8 cellular contexts compared by ENCODE assay signal in the genomic region with DNA sequence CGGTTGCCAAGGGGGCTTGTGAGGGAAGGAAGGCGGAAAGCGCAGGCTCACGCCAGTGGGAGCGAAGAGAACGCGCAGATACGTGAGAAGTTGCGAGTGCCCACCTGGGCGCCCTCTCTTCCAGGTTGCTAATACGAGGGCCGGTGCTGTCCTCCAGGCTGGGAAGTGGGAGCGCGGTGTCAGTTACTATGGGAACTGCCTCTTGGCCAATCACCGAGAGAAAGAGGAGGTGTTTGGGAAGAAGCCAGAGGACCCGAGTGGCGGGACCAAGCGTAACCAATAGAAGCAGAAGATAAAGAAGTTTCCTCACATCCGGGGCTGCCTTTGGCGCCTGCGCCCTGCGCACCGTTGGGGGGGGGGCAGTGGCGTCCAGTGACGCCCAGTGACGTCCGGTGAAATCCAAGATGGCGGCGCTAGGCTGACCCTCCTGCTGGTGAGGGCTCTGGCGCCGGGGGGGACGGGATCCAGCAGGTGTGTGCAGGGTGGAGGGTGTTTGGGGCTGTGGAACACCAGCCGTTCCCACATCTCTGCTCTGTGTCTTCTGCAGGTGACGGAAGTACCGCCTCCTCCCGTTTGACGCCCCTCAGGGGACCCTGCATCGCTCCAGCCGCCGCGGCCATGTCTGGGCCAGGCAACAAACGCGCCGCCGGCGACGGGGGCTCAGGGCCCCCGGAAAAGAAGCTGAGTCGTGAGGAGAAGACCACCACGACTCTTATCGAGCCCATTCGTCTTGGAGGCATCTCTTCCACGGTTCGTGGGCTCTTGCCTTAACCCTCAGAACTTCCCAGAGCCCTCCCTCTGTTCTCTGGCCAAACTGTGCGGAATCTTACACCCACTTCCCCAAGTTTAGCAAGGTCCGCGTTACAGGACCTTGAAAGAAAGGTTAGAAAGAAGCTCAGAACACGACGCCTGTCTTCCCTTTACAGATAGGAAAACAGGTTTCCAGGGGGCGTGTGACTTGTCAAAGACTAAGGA. TPM values are rescaled to one million over a fixed set of nuclear protein-coding genes. Genes with fewer than 3 reads are reported as not detected.
DNase-seq lines count a peak whose midpoint lies in the region; TF ChIP-seq lines count a peak whose summit lies in the region.

A gene (minus strand): TSS at position 135 of the 975 bp plus-strand sequence. CDS start 314 bp downstream, outside the sequence.
A gene (plus strand): TSS at position 395 of the 975 bp plus-strand sequence. CDS start 224 bp downstream, at position 619.

- H3K36me3 ChIP-seq in HAP-1 (replicated peaks) = peaks cover 60% of the 10 kb centered on the region
- peaks cover 53% of the 10 kb centered on the region for H3K36me3 ChIP-seq in MG63

- in situ Hi-C loops in G401 (cut with HindIII; ENCODE audit: low sequenced_read_pairs) (no loop called here), HAP-1 (cut with MboI; ENCODE audit: low sequenced_read_pairs) (no loop called here)

- DNase-seq in G401 (ENCODE audit: low spot score) = peak; percentile 99
- DNase-seq in HAP-1 (ENCODE audit: low spot score in 2 of 2) = peak; percentile 96 to 99
- peak; percentile 97 for DNase-seq in MG63
- peak; percentile 99 for DNase-seq in SHP77 (lab: John Stamatoyannopoulos, UW)
- DNase-seq in activated gamma-delta T cell (lab: John Stamatoyannopoulos, UW) = peak; percentile 85
- peak; percentile 99 for DNase-seq in fibroblast of villous mesenchyme (ENCODE audit: low read depth)
- DNase-seq in nephron progenitor cell = peak; percentile 98

- peak within 1 kb of the TSS; percentile 99 for H3K27ac Mint-ChIP-seq in nephron progenitor cell
- H3K27ac Mint-ChIP-seq in stimulated activated naive CD8-positive, alpha-beta T cell treated with anti-CD3 and anti-CD28 coated beads, Interleukin-15, Interleukin-2, amounts not matched to agents 100 ng/mL and 50 ng/mL, for 24 hours = peak within 1 kb of the TSS; percentile 90

- no peaks in the 10 kb centered on the region for H3K27me3 ChIP-seq in HAP-1 (ENCODE audit: low read depth)
- no peaks in the 10 kb centered on the region for H3K27me3 ChIP-seq in MG63

- TF ChIP-seq CTCF in fibroblast of villous mesenchyme (IDR thresholded peaks at IDR 0.05; ENCODE audit: insufficient read depth, low read depth, low read length) (no peak), nephron progenitor cell (IDR thresholded peaks at IDR 0.05) (no peak)

- no peaks in the 10 kb centered on the region for H3K9me3 Mint-ChIP-seq in nephron progenitor cell
- no peaks in the 10 kb centered on the region for H3K9me3 Mint-ChIP-seq in stimulated activated naive CD8-positive, alpha-beta T cell treated with anti-CD3 and anti-CD28 coated beads, Interleukin-15, Interleukin-2, amounts not matched to agents 100 ng/mL and 50 ng/mL, for 24 hours

- H3K4me3 ChIP-seq in HAP-1 (peak within 1 kb of the TSS; percentile 96), MG63 (peak within 1 kb of the TSS; percentile 80), fibroblast of villous mesenchyme (ENCODE audit: low read depth, low read length) (peak within 1 kb of the TSS; percentile 88)

- H3K9me3 ChIP-seq in HAP-1 = no peaks in the 10 kb centered on the region
- H3K9me3 ChIP-seq in MG63 = no peaks in the 10 kb centered on the region

- H3K4me3 Mint-ChIP-seq in nephron progenitor cell = peak within 1 kb of the TSS; percentile 95
- H3K4me3 Mint-ChIP-seq in stimulated activated naive CD8-positive, alpha-beta T cell treated with anti-CD3 and anti-CD28 coated beads, Interleukin-15, Interleukin-2, amounts not matched to agents 100 ng/mL and 50 ng/mL, for 24 hours = peak within 1 kb of the TSS; percentile 94

- H3K4me1 Mint-ChIP-seq in nephron progenitor cell = peaks cover 29% of the 10 kb centered on the region
- peaks cover 34% of the 10 kb centered on the region for H3K4me1 Mint-ChIP-seq in stimulated activated naive CD8-positive, alpha-beta T cell treated with anti-CD3 and anti-CD28 coated beads, Interleukin-15, Interleukin-2, amounts not matched to agents 100 ng/mL and 50 ng/mL, for 24 hours (ENCODE audit: low read depth)

- no peaks in the 10 kb centered on the region for H3K27me3 Mint-ChIP-seq in nephron progenitor cell (ENCODE audit: low read depth, poor library complexity)
- no peaks in the 10 kb centered on the region for H3K27me3 Mint-ChIP-seq in stimulated activated naive CD8-positive, alpha-beta T cell treated with anti-CD3 and anti-CD28 coated beads, Interleukin-15, Interleukin-2, amounts not matched to agents 100 ng/mL and 50 ng/mL, for 24 hours

- H3K36me3 Mint-ChIP-seq in nephron progenitor cell (ENCODE audit: low read depth) = peaks cover 54% of the 10 kb centered on the region
- H3K36me3 Mint-ChIP-seq in stimulated activated naive CD8-positive, alpha-beta T cell treated with anti-CD3 and anti-CD28 coated beads, Interleukin-15, Interleukin-2, amounts not matched to agents 100 ng/mL and 50 ng/mL, for 24 hours (ENCODE audit: low read depth) = peaks cover 37% of the 10 kb centered on the region

- H3K4me1 ChIP-seq in HAP-1 = peaks cover 15% of the 10 kb centered on the region

RNA-seq across cellular contexts. Expression of the first gene that starts in this region (rescaled TPM):
- total RNA-seq in G401 (2014; rRNA removed; shearing (Covaris generic)) = 2.4 and 6.5 TPM in 2 replicates
- 4.1 and 9.1 TPM in 2 replicates for total RNA-seq in MG63 (2014; rRNA removed; shearing (Covaris generic); ENCODE audit: low replicate concordance)
- total RNA-seq in fibroblast of villous mesenchyme = 1.3 and 3.2 TPM in 2 replicates

RNA-seq across cellular contexts. Expression of the second gene that starts in this region (rescaled TPM):
- 136 and 189 TPM in 2 replicates for total RNA-seq in G401 (2014; rRNA removed; shearing (Covaris generic))
- total RNA-seq in MG63 (2014; rRNA removed; shearing (Covaris generic); ENCODE audit: low replicate concordance) = 116 and 127 TPM in 2 replicates
- total RNA-seq in fibroblast of villous mesenchyme = 68.9 and 88.9 TPM in 2 replicates

Comparison
In these comparisons a context has a peak if more than half of its experiments do, and no peak if none do; other contexts are left out.
1. Peak in every context shown above with its lines: DNase-seq and H3K4me3 ChIP-seq.